Comparison of ENCODE assay signal across 2 cellular contexts in genomic region chr16:3038896-3039295, GRCh38.
TF ChIP-seq lines count a peak whose summit lies in the region.

No MANE protein-coding gene starts in this region.

TF ChIP-seq in A549, 52 proteins besides CTCF, POLR2A, EP300 and RAD21:
- TF ChIP-seq FOSL2 (IDR thresholded peaks at IDR 0.05) (no peak), FOSL2 (CRISPR knock-in tag; IDR thresholded peaks at IDR 0.05) (no peak), E2F6 (IDR thresholded peaks at IDR 0.05; ENCODE audit: borderline replicate concordance, low read depth) (no peak), JUN (IDR thresholded peaks at IDR 0.05) (no peak), NPAS2 (CRISPR knock-in tag; IDR thresholded peaks at IDR 0.05; ENCODE audit: borderline replicate concordance) (no peak), MYC (IDR thresholded peaks at IDR 0.05; ENCODE audit: borderline replicate concordance, low read length) (no peak), CEBPB (IDR thresholded peaks at IDR 0.05) (no peak), MAX (IDR thresholded peaks at IDR 0.05) (no peak), FOXS1 (CRISPR knock-in tag; IDR thresholded peaks at IDR 0.05) (no peak), ZSCAN20 (CRISPR knock-in tag; IDR thresholded peaks at IDR 0.05) (no peak), ESRRA (IDR thresholded peaks at IDR 0.05; ENCODE audit: borderline replicate concordance, low read length) (no peak), SMC3 (IDR thresholded peaks at IDR 0.05) (no peak)

TF ChIP-seq in HEK293, 187 proteins besides CTCF, POLR2A, EP300 and RAD21:
- TF ChIP-seq ZNF280C (tag by site-specific recombination; IDR thresholded peaks at IDR 0.05) (no peak), ZFP69B (tag by site-specific recombination; IDR thresholded peaks at IDR 0.05) (0 out of 2 replicates have a peak, but pooled peaks have one; percentile 50), SETDB1 (IDR thresholded peaks at IDR 0.05; ENCODE audit: insufficient read length, low read length) (no peak), PRDM1 (tag by site-specific recombination; IDR thresholded peaks at IDR 0.05) (no peak), YY2 (tag by site-specific recombination; IDR thresholded peaks at IDR 0.05) (no peak), ZNF140 (tag by site-specific recombination; IDR thresholded peaks at IDR 0.05) (0 out of 2 replicates have a peak, but pooled peaks have one; percentile 20), ZIC2 (tag by site-specific recombination; IDR thresholded peaks at IDR 0.05) (no peak), ZNF112 (tag by site-specific recombination; IDR thresholded peaks at IDR 0.05) (no peak), EGR2 (tag by site-specific recombination; IDR thresholded peaks at IDR 0.05; ENCODE audit: low read depth) (0 out of 2 replicates have a peak, but pooled peaks have one; percentile 13), ZSCAN5A (tag by site-specific recombination; IDR thresholded peaks at IDR 0.05) (no peak), ZNF692 (tag by site-specific recombination; IDR thresholded peaks at IDR 0.05) (peak; percentile 51; the same call in 1 of the 2 replicates), ZNF223 (tag by site-specific recombination; IDR thresholded peaks at IDR 0.05) (no peak), ZFHX2 (tag by site-specific recombination; conservative IDR thresholded peaks at IDR 0.05) (peak; percentile 39; the same call in 1 of the 2 replicates), ZNF18 (tag by site-specific recombination; IDR thresholded peaks at IDR 0.05) (no peak), ZNF391 (tag by site-specific recombination; IDR thresholded peaks at IDR 0.05; ENCODE audit: borderline replicate concordance, low read depth) (no peak)
